Comparison of ENCODE assay signal across 12 cellular contexts in genomic region chr4:153427363-153428071, GRCh38. TPM values are rescaled to one million over a fixed set of nuclear protein-coding genes. Genes with fewer than 3 reads are reported as not detected.
DNase-seq lines count a peak whose midpoint lies in the region; ATAC-seq, FAIRE-seq and TF ChIP-seq lines count a peak whose summit lies in the region.
"Had no signal": no experiment of that assay in that cellular context is flagged by ENCODE, and none has a peak within 500 bp of the region (broad histone marks: within the 10 kb centered on the region; RNA-seq: fewer than 3 reads in every experiment).

No MANE protein-coding gene starts in this region.

- H3K4me3 ChIP-seq in gastroesophageal sphincter = no peak overlapping the region
- H3K4me3 ChIP-seq: esophagus squamous epithelium had no signal

- DNase-seq in AG08395 (ENCODE audit: low spot score) (peak; percentile 21), GM12891 (ENCODE audit: insufficient read length, low spot score) (no peak), T-cell (no peak), NCI-H345 treated with DMSO at 0.1 percent for 48 hours (lab: John Stamatoyannopoulos, UW; ENCODE audit: unreplicated experiment) (no peak)
- no peak for DNase-seq in activated CD8-positive, alpha-beta memory T cell treated with anti-CD3 and anti-CD28 coated beads for 24 hours
- DNase-seq: activated CD4-positive, alpha-beta T cell treated with anti-CD3 and anti-CD28 coated beads, Interleukin-2, amount 50 U/mL, for 4 hours; esophagus squamous epithelium; stimulated activated naive CD4-positive, alpha-beta T cell treated with Interleukin-2 at 50 U/mL for 16 hours had no signal

- H3K27me3 ChIP-seq in gastroesophageal sphincter = no peaks in the 10 kb centered on the region
- H3K27me3 ChIP-seq: esophagus squamous epithelium had no signal

- H3K4me1 ChIP-seq in gastroesophageal sphincter = peaks cover 0 to 24% (median 0%) of the 10 kb centered on the region in 3 donors

- H3K9me3 Mint-ChIP-seq in T-cell = no peaks in the 10 kb centered on the region

- H3K27ac ChIP-seq in gastroesophageal sphincter = peak overlapping the region in 3 of 4 donors; percentile 59 to 72 (median 64)

- 79 to 85% methylated on average over 3 to 4 of the region's 4 CpGs for WGBS in gastroesophageal sphincter (ENCODE audit: low coverage in 1 of 2), 2 donors

- no peaks in the 10 kb centered on the region for H3K27me3 Mint-ChIP-seq in T-cell
- H3K27me3 Mint-ChIP-seq: progenitor cell of endocrine pancreas had no signal

- POLR2A ChIA-PET in T-cell (lab: Charles Lee) = interaction anchor here in 1 of 2 donors (0.5 kb wide), 1 partner anchor 105 kb away, joined by 3 read pairs; no protein-coding TSS in a partner anchor

- peaks cover 58 to 64% (median 59%) of the 10 kb centered on the region in 3 donors for H3K4me1 Mint-ChIP-seq in T-cell

- no peak for TF ChIP-seq POLR2A in GM12891 (IDR thresholded peaks at IDR 0.05; ENCODE audit: low read depth, low read length)
- TF ChIP-seq POLR2A in gastroesophageal sphincter (IDR thresholded peaks at IDR 0.05) = no peak

- no peak for TF ChIP-seq EP300 in gastroesophageal sphincter (IDR thresholded peaks at IDR 0.05)

- no peak for TF ChIP-seq CTCF in gastroesophageal sphincter (IDR thresholded peaks at IDR 0.05)

- peak overlapping the region; percentile 87 to 95 for H3K27ac Mint-ChIP-seq in T-cell
- H3K27ac Mint-ChIP-seq: progenitor cell of endocrine pancreas had no signal

- ATAC-seq in T-cell (replicated peaks in 1 of 4) = no peak
- ATAC-seq in gastroesophageal sphincter = no peak
- no peak for ATAC-seq in GM19023 (IDR thresholded peaks at IDR 0.05; ENCODE audit: unreplicated experiment)
- no peak for ATAC-seq in HG03196 (IDR thresholded peaks at IDR 0.05; ENCODE audit: unreplicated experiment)

- peak overlapping the region in 1 of 3 donors; percentile 61 for H3K4me3 Mint-ChIP-seq in T-cell

- CTCF ChIA-PET in T-cell (lab: Charles Lee) = interaction anchor here in 1 of 2 donors (1.0 to 1.5 kb wide), 3 partner anchors 9 to 207 kb away, joined by 3 to 4 read pairs (median 4); no protein-coding TSS in a partner anchor

- no peaks in the 10 kb centered on the region for H3K9me3 ChIP-seq in gastroesophageal sphincter
- H3K9me3 ChIP-seq: esophagus squamous epithelium had no signal

- no peaks in the 10 kb centered on the region for H3K36me3 Mint-ChIP-seq in T-cell

- FAIRE-seq in GM12891 (lab: Jason Lieb, UNC) = peak; percentile 20

- no peaks in the 10 kb centered on the region for H3K36me3 ChIP-seq in gastroesophageal sphincter
- H3K36me3 ChIP-seq: esophagus squamous epithelium had no signal

TF ChIP-seq in GM12891, 5 proteins besides CTCF, POLR2A, EP300 and RAD21:
- TF ChIP-seq SPI1 (IDR thresholded peaks at IDR 0.05; ENCODE audit: low read depth, low read length) (no peak), TAF1 (IDR thresholded peaks at IDR 0.05; ENCODE audit: low read depth, low read length) (no peak), POLR2AphosphoS5 (IDR thresholded peaks at IDR 0.05; ENCODE audit: low read depth, low read length) (no peak), POU2F2 (IDR thresholded peaks at IDR 0.05; ENCODE audit: low read depth, low read length) (no peak), PAX5 (IDR thresholded peaks at IDR 0.05; ENCODE audit: insufficient read depth, low read length, severe bottlenecking) (no peak)

RNA-seq across cellular contexts. Expression of gene TMEM131L, which starts 38.6 kb away (rescaled TPM):
- polyA plus RNA-seq in GM12891 (2012; ENCODE audit: low read depth, missing spikeins) = 50.3 TPM
- 100 to 1,000 TPM in 1 of 5 donors, 10 to 100 TPM in 4; 60.7 to 115 (median 72.6) TPM for total RNA-seq in T-cell
- 10 to 100 TPM; 14.2 to 24.0 (median 18.4) TPM for total RNA-seq in gastroesophageal sphincter
